ENCODE assay signal across 8 cellular contexts in the genomic region with DNA sequence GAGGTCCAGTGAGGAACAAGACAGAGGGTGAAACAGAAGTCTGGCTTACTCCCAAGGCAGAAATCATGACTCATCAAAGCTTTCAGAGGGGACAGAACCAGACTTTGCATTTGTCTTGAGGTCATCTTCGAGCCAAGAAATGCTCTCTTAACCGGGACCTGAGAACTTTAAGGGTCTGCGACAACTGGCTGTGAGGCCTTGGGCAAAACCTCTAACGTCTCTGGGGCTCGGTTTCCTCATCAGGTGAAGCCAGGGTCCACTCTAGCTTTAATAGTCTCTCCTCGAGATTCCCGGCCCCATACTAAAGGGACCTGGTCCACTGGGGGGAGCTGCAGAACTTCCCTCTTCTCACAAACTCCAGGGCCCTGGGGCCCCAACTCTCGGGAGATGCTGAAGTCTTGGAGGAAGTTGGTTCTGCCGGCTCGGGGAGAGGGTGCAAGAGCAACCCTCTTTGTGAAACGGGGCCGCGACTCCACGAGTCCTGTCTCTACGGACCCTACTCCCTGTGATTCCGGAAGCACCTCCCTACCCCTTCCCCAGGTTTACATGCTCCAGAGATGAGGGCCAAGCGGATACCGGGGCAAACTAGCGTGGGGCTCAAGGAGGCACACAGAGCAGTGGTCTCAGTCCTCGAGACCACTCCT. TPM values are rescaled to one million over a fixed set of nuclear protein-coding genes. Genes with fewer than 3 reads are reported as not detected.
DNase-seq lines count a peak whose midpoint lies in the region; ATAC-seq lines count a peak whose summit lies in the region.

No MANE protein-coding gene starts in this region.

- H3K36me3 Mint-ChIP-seq in activated naive CD8-positive, alpha-beta T cell treated with anti-CD3 and anti-CD28 coated beads, Interleukin-2, amount 50 U/mL, for 24 hours (ENCODE audit: low read depth): no peaks in the 10 kb centered on the region

- peaks cover 31% of the 10 kb centered on the region for H3K27me3 Mint-ChIP-seq in activated naive CD8-positive, alpha-beta T cell treated with anti-CD3 and anti-CD28 coated beads, Interleukin-2, amount 50 U/mL, for 24 hours

- DNase-seq in AG08395 (ENCODE audit: low spot score) (peak; percentile 68), OCI-M1 (lab: John Stamatoyannopoulos, UW) (peak; percentile 100), Right ventricle myocardium inferior (ENCODE audit: missing footprints) (peak; percentile 78), non-pigmented ciliary epithelial cell (ENCODE audit: low read depth) (peak; percentile 68), NCI-H526 treated with DMSO at 0.1 percent for 48 hours (lab: John Stamatoyannopoulos, UW) (no peak)
- peak; percentile 48 for DNase-seq in activated naive CD8-positive, alpha-beta T cell treated with anti-CD3 and anti-CD28 coated beads, Interleukin-2, amount 50 U/mL, for 24 hours

- H3K9me3 Mint-ChIP-seq in activated naive CD8-positive, alpha-beta T cell treated with anti-CD3 and anti-CD28 coated beads, Interleukin-2, amount 50 U/mL, for 24 hours: no peaks in the 10 kb centered on the region

- ATAC-seq in GM18502 (IDR thresholded peaks at IDR 0.05; ENCODE audit: poor library complexity, unreplicated experiment) (peak; percentile 32), HG03135 (IDR thresholded peaks at IDR 0.05; ENCODE audit: unreplicated experiment) (peak; percentile 29), Right ventricle myocardium inferior (peak; percentile 34)
- ATAC-seq in activated naive CD8-positive, alpha-beta T cell treated with anti-CD3 and anti-CD28 coated beads, Interleukin-2, amount 50 U/mL, for 24 hours: peak; percentile 25

- H3K27ac Mint-ChIP-seq in activated naive CD8-positive, alpha-beta T cell treated with anti-CD3 and anti-CD28 coated beads, Interleukin-2, amount 50 U/mL, for 24 hours: peak overlapping the region; percentile 86

- peaks cover 70% of the 10 kb centered on the region for H3K4me1 Mint-ChIP-seq in activated naive CD8-positive, alpha-beta T cell treated with anti-CD3 and anti-CD28 coated beads, Interleukin-2, amount 50 U/mL, for 24 hours

- H3K4me3 Mint-ChIP-seq in activated naive CD8-positive, alpha-beta T cell treated with anti-CD3 and anti-CD28 coated beads, Interleukin-2, amount 50 U/mL, for 24 hours: peak overlapping the region; percentile 94

- intact Hi-C loops in Right ventricle myocardium inferior (cut with DNase I): no loop called here

RNA-seq across cellular contexts. Expression of gene GLIS3, which starts 2.6 kb away (rescaled TPM):
- total RNA-seq in Right ventricle myocardium inferior: 9.4 TPM
